In genomic region chr7:158266426-158266816, GRCh38 we compare ENCODE assay signal across 1 cellular context.
TF ChIP-seq lines count a peak whose summit lies in the region.

No MANE protein-coding gene starts in this region.

TF ChIP-seq in SK-N-SH treated with all-trans-retinoic acid at 6 μM for 48 hours, 23 proteins besides CTCF, POLR2A, EP300 and RAD21 (continued from another document):
- TF ChIP-seq, protein P1, sequence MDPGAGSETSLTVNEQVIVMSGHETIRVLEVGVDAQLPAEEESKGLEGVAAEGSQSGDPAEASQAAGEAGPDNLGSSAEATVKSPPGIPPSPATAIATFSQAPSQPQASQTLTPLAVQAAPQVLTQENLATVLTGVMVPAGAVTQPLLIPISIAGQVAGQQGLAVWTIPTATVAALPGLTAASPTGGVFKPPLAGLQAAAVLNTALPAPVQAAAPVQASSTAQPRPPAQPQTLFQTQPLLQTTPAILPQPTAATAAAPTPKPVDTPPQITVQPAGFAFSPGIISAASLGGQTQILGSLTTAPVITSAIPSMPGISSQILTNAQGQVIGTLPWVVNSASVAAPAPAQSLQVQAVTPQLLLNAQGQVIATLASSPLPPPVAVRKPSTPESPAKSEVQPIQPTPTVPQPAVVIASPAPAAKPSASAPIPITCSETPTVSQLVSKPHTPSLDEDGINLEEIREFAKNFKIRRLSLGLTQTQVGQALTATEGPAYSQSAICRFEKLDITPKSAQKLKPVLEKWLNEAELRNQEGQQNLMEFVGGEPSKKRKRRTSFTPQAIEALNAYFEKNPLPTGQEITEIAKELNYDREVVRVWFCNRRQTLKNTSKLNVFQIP (CRISPR knock-in tag; IDR thresholded peaks at IDR 0.05; ENCODE audit: borderline replicate concordance, low read depth): no peak
- no peak for TF ChIP-seq ZNF565 (CRISPR knock-in tag; conservative IDR thresholded peaks at IDR 0.05; ENCODE audit: low read depth)
